11 cellular contexts compared by ENCODE assay signal in genomic region chr6:34362909-34363713, GRCh38. TPM values are rescaled to one million over a fixed set of nuclear protein-coding genes. Genes with fewer than 3 reads are reported as not detected.
DNase-seq lines count a peak whose midpoint lies in the region; ATAC-seq, FAIRE-seq and TF ChIP-seq lines count a peak whose summit lies in the region.
"Had no signal": no experiment of that assay in that cellular context is flagged by ENCODE, and none has a peak within 500 bp of the region (broad histone marks: within the 10 kb centered on the region; RNA-seq: fewer than 3 reads in every experiment).

No MANE protein-coding gene starts in this region.

- CTCF ChIA-PET in activated CD8-positive, alpha-beta T cell treated with anti-CD3 and anti-CD28 coated beads, Interleukin-2, amount 10 ng/mL, durations not matched to agents 7 days and 5 days (lab: Charles Lee) = interaction anchor here (0.7 to 2.3 kb wide), 7 partner anchors 27 to 200 kb away, joined by 3 to 9 read pairs (median 6); partner anchors contain the start of gene SMIM29

- H3K36me3 ChIP-seq in HUES48 (ENCODE audit: control insufficient read depth, insufficient read depth, low read length) = no peaks in the 10 kb centered on the region
- H3K36me3 ChIP-seq in neural progenitor cell = no peaks in the 10 kb centered on the region

- peak overlapping the region; percentile 34 for H3K27ac Mint-ChIP-seq in activated CD8-positive, alpha-beta T cell treated with anti-CD3 and anti-CD28 coated beads, Interleukin-2, amount 10 ng/mL, durations not matched to agents 7 days and 5 days
- H3K27ac Mint-ChIP-seq in naive B cell (peak overlapping the region; percentile 1 to 74 (median 60)), neural progenitor cell (no peak overlapping the region)

- no peaks in the 10 kb centered on the region for H3K27me3 Mint-ChIP-seq in activated CD8-positive, alpha-beta T cell treated with anti-CD3 and anti-CD28 coated beads, Interleukin-2, amount 10 ng/mL, durations not matched to agents 7 days and 5 days (ENCODE audit: low read depth)
- H3K27me3 Mint-ChIP-seq in naive B cell (no peaks in the 10 kb centered on the region), neural progenitor cell (ENCODE audit: insufficient read depth, low read depth) (peaks cover 2% of the 10 kb centered on the region)

- H3K27me3 ChIP-seq in HUES48 (ENCODE audit: control insufficient read depth, insufficient read depth, low read length) (no peaks in the 10 kb centered on the region), neural progenitor cell (no peaks in the 10 kb centered on the region)

- H3K4me3 Mint-ChIP-seq in activated CD8-positive, alpha-beta T cell treated with anti-CD3 and anti-CD28 coated beads, Interleukin-2, amount 10 ng/mL, durations not matched to agents 7 days and 5 days = no peak overlapping the region
- peak overlapping the region in 3 of 8 donors; percentile 18 to 54 (median 31) for H3K4me3 Mint-ChIP-seq in naive B cell
- H3K4me3 Mint-ChIP-seq in neural progenitor cell = no peak overlapping the region

- peak; percentile 84 for ATAC-seq in activated CD8-positive, alpha-beta T cell treated with anti-CD3 and anti-CD28 coated beads, Interleukin-2, amount 10 ng/mL, durations not matched to agents 7 days and 5 days
- ATAC-seq in naive B cell (ENCODE audit: low read depth in 2 of 2) = no peak
- ATAC-seq in sciatic nerve = no peak

- peak; percentile 84 for FAIRE-seq in GM12891 (lab: Jason Lieb, UNC)
- FAIRE-seq: bronchial epithelial cell, H1 had no signal

- H3K4me3 ChIP-seq in HUES48 (ENCODE audit: low read depth, low read length) = no peak overlapping the region
- no peak overlapping the region for H3K4me3 ChIP-seq in neural progenitor cell

- H3K4me1 ChIP-seq in HUES48 (ENCODE audit: control insufficient read depth, insufficient read depth, low read length) (peaks cover 10% of the 10 kb centered on the region; the same call in 1 of the 2 replicates), neural progenitor cell (peaks cover 4% of the 10 kb centered on the region)

- peak overlapping the region; percentile 26 for H3K27ac ChIP-seq in HUES48 (ENCODE audit: low read depth, low read length)
- H3K27ac ChIP-seq in neural progenitor cell = no peak overlapping the region

- H3K9ac ChIP-seq in HUES48 (ENCODE audit: low read depth, low read length) = no peak overlapping the region
- H3K9ac ChIP-seq in neural progenitor cell = no peak overlapping the region

- POLR2A ChIA-PET in activated CD8-positive, alpha-beta T cell treated with anti-CD3 and anti-CD28 coated beads, Interleukin-2, amount 10 ng/mL, durations not matched to agents 7 days and 5 days (lab: Charles Lee) = interaction anchor here (1.7 kb wide), 1 partner anchor 30 kb away, joined by 6 read pairs; the partner anchor contains the start of gene NUDT3

- H3K4me1 Mint-ChIP-seq in activated CD8-positive, alpha-beta T cell treated with anti-CD3 and anti-CD28 coated beads, Interleukin-2, amount 10 ng/mL, durations not matched to agents 7 days and 5 days (ENCODE audit: low read depth) = peaks cover 33% of the 10 kb centered on the region
- H3K4me1 Mint-ChIP-seq in naive B cell (peaks cover 46 to 64% (median 49%) of the 10 kb centered on the region in 3 donors), neural progenitor cell (peaks cover 20% of the 10 kb centered on the region)

- no peaks in the 10 kb centered on the region for H3F3A ChIP-seq in neural progenitor cell (ENCODE audit: low read depth)

- no peak for TF ChIP-seq POLR2A in GM12891 (IDR thresholded peaks at IDR 0.05; ENCODE audit: low read depth, low read length)

- H2AFZ ChIP-seq in neural progenitor cell (replicated peaks) = no peak overlapping the region

- intact Hi-C loops in sciatic nerve (cut with DNase I) = no loop called here

- DNase-seq in GM12891 (ENCODE audit: insufficient read length, low spot score) = peak; percentile 22
- peak; percentile 63 for DNase-seq in activated CD8-positive, alpha-beta T cell treated with anti-CD3 and anti-CD28 coated beads, Interleukin-2, amount 10 ng/mL, durations not matched to agents 7 days and 5 days
- DNase-seq in naive B cell = no peak
- no peak for DNase-seq in neural progenitor cell (ENCODE audit: low spot score)
- no peak for DNase-seq in sciatic nerve (ENCODE audit: low spot score)
- no peak for DNase-seq in stimulated activated CD4-positive, alpha-beta T cell treated with anti-CD3 and anti-CD28 coated beads, Interleukin-4, amount 100 ng/mL, for 24 hours
- no peak for DNase-seq in NCI-H510A (lab: John Stamatoyannopoulos, UW)
- DNase-seq: NCI-H226 had no signal

- no peaks in the 10 kb centered on the region for H3K9me3 ChIP-seq in HUES48 (ENCODE audit: control insufficient read depth, insufficient read depth, low read length)
- no peaks in the 10 kb centered on the region for H3K9me3 ChIP-seq in neural progenitor cell (ENCODE audit: low read depth)

- H4K20me1 ChIP-seq in neural progenitor cell (ENCODE audit: low read depth) = peaks cover 41% of the 10 kb centered on the region

- H3K9me3 Mint-ChIP-seq in activated CD8-positive, alpha-beta T cell treated with anti-CD3 and anti-CD28 coated beads, Interleukin-2, amount 10 ng/mL, durations not matched to agents 7 days and 5 days (ENCODE audit: insufficient read depth) = no peaks in the 10 kb centered on the region
- H3K9me3 Mint-ChIP-seq in naive B cell (no peaks in the 10 kb centered on the region), neural progenitor cell (no peaks in the 10 kb centered on the region)

- no peak for TF ChIP-seq CTCF in neural progenitor cell (IDR thresholded peaks at IDR 0.05)

- peaks cover 3% of the 10 kb centered on the region for H3K36me3 Mint-ChIP-seq in activated CD8-positive, alpha-beta T cell treated with anti-CD3 and anti-CD28 coated beads, Interleukin-2, amount 10 ng/mL, durations not matched to agents 7 days and 5 days (ENCODE audit: low read depth)
- H3K36me3 Mint-ChIP-seq in naive B cell (peaks cover 0 to 5% of the 10 kb centered on the region in 2 donors), neural progenitor cell (peaks cover 3% of the 10 kb centered on the region)

- H3K4me2 ChIP-seq in neural progenitor cell = no peak overlapping the region

- H3K79me2 ChIP-seq in neural progenitor cell (ENCODE audit: low read depth) = peaks cover 90% of the 10 kb centered on the region

TF ChIP-seq in GM12891, 5 proteins besides CTCF, POLR2A, EP300 and RAD21:
- no peak for TF ChIP-seq TAF1 (IDR thresholded peaks at IDR 0.05; ENCODE audit: low read depth, low read length)
- no peak for TF ChIP-seq SPI1 (IDR thresholded peaks at IDR 0.05; ENCODE audit: low read depth, low read length)
- no peak; the same call in 1 of the 2 replicates for TF ChIP-seq POU2F2 (IDR thresholded peaks at IDR 0.05; ENCODE audit: low read depth, low read length)
- TF ChIP-seq POLR2AphosphoS5 (IDR thresholded peaks at IDR 0.05; ENCODE audit: low read depth, low read length) = no peak
- no peak for TF ChIP-seq PAX5 (IDR thresholded peaks at IDR 0.05; ENCODE audit: insufficient read depth, low read length, severe bottlenecking)

RNA-seq across cellular contexts. Expression of gene NUDT3, which starts 29.4 kb away (rescaled TPM):
- 4.7 TPM for polyA plus RNA-seq in GM12891 (2012; ENCODE audit: low read depth, missing spikeins)
- 10 to 100 TPM; 13.1 to 13.8 TPM for total RNA-seq in activated CD8-positive, alpha-beta T cell treated with anti-CD3 and anti-CD28 coated beads, Interleukin-2, amount 10 ng/mL, durations not matched to agents 7 days and 5 days
- polyA plus RNA-seq in naive B cell (ENCODE audit: low read depth in 6 of 6) = 10 to 100 TPM; 12.6 to 15.5 (median 14.0) TPM
- total RNA-seq in neural progenitor cell (ENCODE audit: low replicate concordance) (26.4 and 35.7 TPM in 2 replicates), sciatic nerve (83.1 TPM)

Comparison
In these comparisons a context has a peak if more than half of its experiments do, and no peak if none do; other contexts are left out.
1. DNase-seq: peak in GM12891 (single experiment) and activated CD8-positive, alpha-beta T cell treated with anti-CD3 and anti-CD28 coated beads, Interleukin-2, amount 10 ng/mL, durations not matched to agents 7 days and 5 days (single experiment); none in naive B cell (single experiment), neural progenitor cell (single experiment), sciatic nerve (single experiment), stimulated activated CD4-positive, alpha-beta T cell treated with anti-CD3 and anti-CD28 coated beads, Interleukin-4, amount 100 ng/mL, for 24 hours (single experiment) and NCI-H510A (single experiment).